Comparison of ENCODE assay signal across 15 cellular contexts in the genomic region with DNA sequence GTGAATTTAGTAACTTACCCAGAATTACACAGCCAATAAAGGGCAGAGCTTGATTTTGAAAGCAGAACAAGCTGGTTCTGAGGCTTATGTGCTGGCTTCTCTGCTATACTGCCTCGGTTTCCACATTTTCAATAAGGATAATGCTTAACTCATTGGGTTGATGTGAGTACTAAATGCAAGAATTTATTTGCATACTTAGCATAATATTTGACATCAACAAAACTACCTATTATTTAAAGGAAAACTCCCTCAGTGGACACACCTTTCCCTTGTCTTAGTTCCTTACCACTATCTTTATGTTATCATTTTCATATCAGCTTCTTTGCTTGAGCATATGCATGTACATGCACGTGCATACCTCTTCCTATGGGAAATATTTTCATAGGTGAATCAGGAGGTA. TPM values are rescaled to one million over a fixed set of nuclear protein-coding genes. Genes with fewer than 3 reads are reported as not detected.
DNase-seq lines count a peak whose midpoint lies in the region; ATAC-seq, FAIRE-seq and TF ChIP-seq lines count a peak whose summit lies in the region.
"Had no signal": no experiment of that assay in that cellular context is flagged by ENCODE, and none has a peak within 500 bp of the region (broad histone marks: within the 10 kb centered on the region; RNA-seq: fewer than 3 reads in every experiment).

No MANE protein-coding gene starts in this region.

- peaks cover 4 to 26% (median 7%) of the 10 kb centered on the region in 3 donors for H3K27me3 Mint-ChIP-seq in immature natural killer cell (ENCODE audit: low read depth in 3 of 3)

- H3K9ac ChIP-seq in BLaER1 treated with 17β-estradiol and CSF1 and Interleukin-3, amounts not matched to agents 10 nM and 100 nM: no peak overlapping the region

- ATAC-seq in HG02884 (IDR thresholded peaks at IDR 0.05; ENCODE audit: unreplicated experiment): no peak

- peaks cover 29 to 35% of the 10 kb centered on the region in 2 donors for H3K4me1 Mint-ChIP-seq in immature natural killer cell

- peaks cover 0 to 7% (median 0%) of the 10 kb centered on the region in 11 experiments; a peak in 2 of 22 replicates for H3K9me3 ChIP-seq in BLaER1 treated with 17β-estradiol and CSF1 and Interleukin-3, amounts not matched to agents 10 nM and 100 nM (replicated peaks in 1 of 11)

- H3K36me3 ChIP-seq in BLaER1 treated with 17β-estradiol and CSF1 and Interleukin-3, amounts not matched to agents 10 nM and 100 nM: no peaks in the 10 kb centered on the region
- H3K36me3 ChIP-seq in bronchial epithelial cell (ENCODE audit: control insufficient read depth, insufficient read depth, low read length): no peaks in the 10 kb centered on the region

- peaks cover 20 to 38% (median 36%) of the 10 kb centered on the region in 11 experiments for H3K27me3 ChIP-seq in BLaER1 treated with 17β-estradiol and CSF1 and Interleukin-3, amounts not matched to agents 10 nM and 100 nM
- H3K27me3 ChIP-seq in bronchial epithelial cell (ENCODE audit: control insufficient read depth, insufficient read depth, low read length): no peaks in the 10 kb centered on the region

- no peaks in the 10 kb centered on the region for H3K36me3 Mint-ChIP-seq in immature natural killer cell

- FAIRE-seq in bronchial epithelial cell (lab: Jason Lieb, UNC): no peak

- peak overlapping the region in 3 of 5 donors; percentile 9 to 53 (median 38) for H3K4me3 Mint-ChIP-seq in immature natural killer cell
- H3K4me3 Mint-ChIP-seq: CD14-positive monocyte had no signal

- peak overlapping the region; percentile 32 to 77 (median 57); a peak in 20 of 22 replicates for H3K4me2 ChIP-seq in BLaER1 treated with 17β-estradiol and CSF1 and Interleukin-3, amounts not matched to agents 10 nM and 100 nM

- H3K4me3 ChIP-seq in BLaER1 treated with 17β-estradiol and CSF1 and Interleukin-3, amounts not matched to agents 10 nM and 100 nM: no peak overlapping the region
- no peak overlapping the region for H3K4me3 ChIP-seq in bronchial epithelial cell (ENCODE audit: low read depth, low read length)

- CTCF ChIA-PET in HEK293T (lab: Yijun Ruan, JAX): interaction anchor here (1.1 kb wide), 1 partner anchor 10 kb away, joined by 4 read pairs; no protein-coding TSS in a partner anchor

- peaks cover 44 to 50% (median 48%) of the 10 kb centered on the region in 10 experiments for H3K4me1 ChIP-seq in BLaER1 treated with 17β-estradiol and CSF1 and Interleukin-3, amounts not matched to agents 10 nM and 100 nM

- no peak overlapping the region for H3K27ac ChIP-seq in BLaER1 treated with 17β-estradiol and CSF1 and Interleukin-3, amounts not matched to agents 10 nM and 100 nM
- peak overlapping the region; percentile 86 for H3K27ac ChIP-seq in temporal lobe (ENCODE audit: low read depth, low read length)

- H4K20me1 ChIP-seq in BLaER1 treated with 17β-estradiol and CSF1 and Interleukin-3, amounts not matched to agents 10 nM and 100 nM: peaks cover 0 to 13% (median 9%) of the 10 kb centered on the region in 11 experiments; a peak in 8 of 22 replicates

- no peaks in the 10 kb centered on the region for H3K9me3 Mint-ChIP-seq in immature natural killer cell

- DNase-seq in bronchial epithelial cell (ENCODE audit: low read depth): peak; percentile 35
- no peak for DNase-seq in immature natural killer cell
- DNase-seq in activated CD4-positive, CD25-positive, alpha-beta regulatory T cell (lab: John Stamatoyannopoulos, UW): no peak
- DNase-seq in HEK293T (ENCODE audit: extremely low spot score): no peak
- DNase-seq: DMS 273 treated with DMSO at 0.1 percent for 48 hours; DND-41; KG1; NCI-H748 treated with DMSO at 0.1 percent for 48 hours; NK-92 treated with Interleukin-12 subunit alpha and Interleukin-12 subunit beta, amount 100 ng/mL, for 24 hours; Right ventricle myocardium superior had no signal

- TF ChIP-seq CTCF in bronchial epithelial cell (IDR thresholded peaks at IDR 0.05; ENCODE audit: insufficient read depth, low read length, severe bottlenecking): no peak

- POLR2A ChIA-PET in HEK293T (lab: Yijun Ruan, JAX): no interaction called here

- H3K27ac Mint-ChIP-seq in immature natural killer cell: no peak overlapping the region

TF ChIP-seq in HEK293T, 16 proteins besides CTCF, POLR2A, EP300 and RAD21:
- TF ChIP-seq LEF1 (IDR thresholded peaks at IDR 0.05; ENCODE audit: borderline replicate concordance) (no peak), FOXK2 (IDR thresholded peaks at IDR 0.05) (no peak), ZNF384 (IDR thresholded peaks at IDR 0.05) (no peak), CTBP1 (IDR thresholded peaks at IDR 0.05; ENCODE audit: borderline replicate concordance) (no peak), SP1 (IDR thresholded peaks at IDR 0.05) (no peak), TARDBP (IDR thresholded peaks at IDR 0.05) (no peak), NFRKB (IDR thresholded peaks at IDR 0.05) (no peak), BHLHE40 (IDR thresholded peaks at IDR 0.05; ENCODE audit: borderline replicate concordance) (no peak), ARNT (IDR thresholded peaks at IDR 0.05) (no peak), ELF4 (IDR thresholded peaks at IDR 0.05) (no peak), L3MBTL2 (conservative IDR thresholded peaks at IDR 0.05) (no peak), SUZ12 (IDR thresholded peaks at IDR 0.05) (no peak), HDGF (IDR thresholded peaks at IDR 0.05; ENCODE audit: borderline replicate concordance) (no peak), FOXM1 (IDR thresholded peaks at IDR 0.05; ENCODE audit: borderline replicate concordance) (no peak), FOXA1 (IDR thresholded peaks at IDR 0.05) (no peak)
- TF ChIP-seq, protein P1, sequence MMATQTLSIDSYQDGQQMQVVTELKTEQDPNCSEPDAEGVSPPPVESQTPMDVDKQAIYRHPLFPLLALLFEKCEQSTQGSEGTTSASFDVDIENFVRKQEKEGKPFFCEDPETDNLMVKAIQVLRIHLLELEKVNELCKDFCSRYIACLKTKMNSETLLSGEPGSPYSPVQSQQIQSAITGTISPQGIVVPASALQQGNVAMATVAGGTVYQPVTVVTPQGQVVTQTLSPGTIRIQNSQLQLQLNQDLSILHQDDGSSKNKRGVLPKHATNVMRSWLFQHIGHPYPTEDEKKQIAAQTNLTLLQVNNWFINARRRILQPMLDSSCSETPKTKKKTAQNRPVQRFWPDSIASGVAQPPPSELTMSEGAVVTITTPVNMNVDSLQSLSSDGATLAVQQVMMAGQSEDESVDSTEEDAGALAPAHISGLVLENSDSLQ (IDR thresholded peaks at IDR 0.05): no peak

RNA-seq across cellular contexts. Expression of a gene that starts 3.0 kb away (rescaled TPM):
- total RNA-seq in bronchial epithelial cell (85.3 and 111 TPM in 2 replicates), temporal lobe (3.7 TPM)
- 1 to 10 TPM; 2.1 to 5.5 (median 2.6) TPM for polyA plus RNA-seq in immature natural killer cell
- total RNA-seq: G401 had no signal

Comparison
In these comparisons a context has a peak if more than half of its experiments do, and no peak if none do; other contexts are left out.
1. RNA of a gene that starts 3.0 kb away (total RNA-seq): 85.3 to 111 TPM in bronchial epithelial cell; 3.7 TPM in temporal lobe (single experiment); every median in the first group is over 10 times any median in the second.